Comparison of ENCODE assay signal across 8 cellular contexts in the genomic region with DNA sequence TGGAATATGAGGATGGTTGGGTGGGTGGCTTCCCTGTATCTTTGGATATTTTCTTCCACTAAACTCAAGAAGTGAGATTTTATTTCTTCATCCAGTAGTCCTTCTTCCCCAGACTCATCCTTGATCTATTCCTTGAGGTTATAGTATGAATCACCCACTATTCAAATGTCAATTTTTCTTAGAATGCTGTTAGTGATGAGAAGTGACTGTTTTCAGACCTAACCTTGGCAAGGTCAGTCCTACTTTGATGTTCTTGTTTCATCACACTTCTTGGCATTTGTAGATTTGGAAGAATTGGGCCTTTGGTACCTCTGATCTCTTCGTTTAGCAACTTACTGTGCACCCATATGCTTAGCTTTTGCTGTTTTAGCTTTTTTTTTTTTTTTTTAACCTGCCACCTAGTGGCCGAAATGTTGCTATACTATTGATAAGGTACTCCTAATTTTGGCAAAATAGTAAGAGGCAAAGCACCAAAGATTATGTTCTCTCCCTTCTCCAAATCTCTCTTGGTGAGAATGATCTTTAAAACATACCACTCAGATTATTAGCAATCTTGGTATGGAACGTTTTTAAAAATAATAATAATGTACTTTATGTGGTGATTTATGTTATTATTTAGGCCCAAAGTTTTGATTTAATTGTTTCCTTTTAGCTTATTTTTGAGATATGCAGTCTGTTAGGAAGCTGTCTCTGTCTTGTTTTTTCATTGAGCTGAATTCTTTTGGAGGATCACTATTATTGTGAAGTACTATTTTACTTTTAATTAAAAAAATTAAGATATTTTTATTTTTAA. TPM values are rescaled to one million over a fixed set of nuclear protein-coding genes. Genes with fewer than 3 reads are reported as not detected.
DNase-seq lines count a peak whose midpoint lies in the region; ATAC-seq and TF ChIP-seq lines count a peak whose summit lies in the region.

No MANE protein-coding gene starts in this region.

- DNase-seq in COLO829 (ENCODE audit: low spot score), result peak; percentile 57
- peak; percentile 62 for DNase-seq in SK-MEL-5 (ENCODE audit: low read depth, low spot score)
- peak; percentile 66 to 74 for DNase-seq in erythroblast (lab: John Stamatoyannopoulos, UW)
- no peak for DNase-seq in neural crest cell (ENCODE audit: low read depth, low spot score)
- no peak for DNase-seq in ecto neural progenitor cell (ENCODE audit: low spot score)
- no peak for DNase-seq in NCI-H2029 (lab: John Stamatoyannopoulos, UW)

- H3K27me3 Mint-ChIP-seq in neural crest cell (ENCODE audit: low read depth), result no peaks in the 10 kb centered on the region

- H3K9me3 Mint-ChIP-seq in neural crest cell, result no peaks in the 10 kb centered on the region

- no peak overlapping the region for H3K27ac Mint-ChIP-seq in neural crest cell (ENCODE audit: unreplicated experiment)

- peak; percentile 84 for TF ChIP-seq CTCF in neural crest cell (conservative IDR thresholded peaks at IDR 0.05)

- H3K4me3 Mint-ChIP-seq in neural crest cell, result no peak overlapping the region

- in situ Hi-C loops in SK-MEL-5 (cut with HindIII; ENCODE audit: low pct_unique_long_range_greater_than_20kb, low sequenced_read_pairs), result no loop called here

- H3K36me3 Mint-ChIP-seq in neural crest cell (ENCODE audit: low read depth), result peaks cover 33% of the 10 kb centered on the region

- H3K4me1 Mint-ChIP-seq in neural crest cell, result peaks cover 23% of the 10 kb centered on the region

- ATAC-seq in GM18519 (IDR thresholded peaks at IDR 0.05; ENCODE audit: low FRiP score, unreplicated experiment), result peak; percentile 57
- peak; percentile 43 for ATAC-seq in HG03469 (IDR thresholded peaks at IDR 0.05; ENCODE audit: unreplicated experiment)

- no peak for TF ChIP-seq POLR2A in erythroblast (IDR thresholded peaks at IDR 0.05; ENCODE audit: low read length)

RNA-seq across cellular contexts. Expression of gene DCK, which starts 16.5 kb away (rescaled TPM):
- total RNA-seq in SK-MEL-5 (2014; rRNA removed; shearing (Covaris generic)), result 14.6 and 16.0 TPM in 2 replicates
- 18.8 and 25.4 TPM in 2 replicates for polyA plus RNA-seq in SK-MEL-5 (2015; cell fraction: cytosol; rRNA removed)
- 11.7 and 16.5 TPM in 2 replicates for polyA plus RNA-seq in SK-MEL-5 (2015; cell fraction: nucleus; rRNA removed)
- 19.8 and 21.0 TPM in 2 replicates for total RNA-seq in neural crest cell

Comparison
In these comparisons a context has a peak if more than half of its experiments do, and no peak if none do; other contexts are left out.
1. DNase-seq: peak in COLO829 (single experiment), SK-MEL-5 (single experiment) and erythroblast (2 of 2); none in neural crest cell (single experiment), ecto neural progenitor cell (single experiment) and NCI-H2029 (single experiment).